22 cellular contexts compared by ENCODE assay signal in the genomic region with DNA sequence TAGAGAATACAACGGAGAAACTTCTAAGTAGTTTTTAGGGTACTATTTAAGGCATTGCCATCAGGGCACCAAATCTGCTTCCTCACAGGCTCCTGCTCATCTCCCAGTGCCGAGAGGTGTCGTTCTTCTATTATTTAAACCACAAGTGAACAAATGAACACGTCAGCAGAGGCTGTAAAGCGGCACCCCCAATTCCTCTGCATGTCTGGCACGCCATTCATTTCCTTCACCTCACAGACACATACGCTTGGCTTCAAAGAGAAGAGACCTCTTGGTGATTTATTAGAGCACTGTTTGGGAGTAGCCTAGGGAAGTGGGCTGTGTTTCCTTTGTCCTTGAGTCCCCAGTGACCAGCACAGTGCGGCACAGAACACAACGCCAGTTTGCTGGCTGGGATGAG.
DNase-seq lines count a peak whose midpoint lies in the region; ATAC-seq and TF ChIP-seq lines count a peak whose summit lies in the region.
"Had no signal": no experiment of that assay in that cellular context is flagged by ENCODE, and none has a peak within 500 bp of the region (broad histone marks: within the 10 kb centered on the region; RNA-seq: fewer than 3 reads in every experiment).

No MANE protein-coding gene starts in this region.

- DNase-seq in activated B cell treated with CpG ODN at 0.5 μM for 24 hours: no peak
- peak; percentile 69 for DNase-seq in left kidney (ENCODE audit: low read depth, low spot score)
- peak; percentile 46 for DNase-seq in osteocyte (ENCODE audit: extremely low spot score, unreplicated experiment)
- DNase-seq in left lung: no peak
- DNase-seq in effector memory CD4-positive, alpha-beta T cell: no peak
- no peak for DNase-seq in cerebellar nuclear complex (lab: John Stamatoyannopoulos, UW)
- DNase-seq: Calu3, DMS153, DND-41, NCI-H1048, NCI-H1417, NCI-H1694, NCI-H2029 treated with DMSO at 0.1 percent for 48 hours, NCI-H2171, NCI-H226, NCI-H510A, NCI-H69, Peyer's patch, SIG-M5 had no signal

- POLR2A ChIA-PET in activated B cell treated with CpG ODN at 0.5 μM for 24 hours (lab: Charles Lee): no interaction called here

- no peak overlapping the region for H3K27ac ChIP-seq in left lung
- H3K27ac ChIP-seq in effector memory CD4-positive, alpha-beta T cell (ENCODE audit: insufficient read depth, low read length, poor library complexity, severe bottlenecking): no peak overlapping the region
- H3K27ac ChIP-seq: C4-2B, Peyer's patch, SK-N-MC had no signal

- H3K36me3 ChIP-seq in left lung: no peaks in the 10 kb centered on the region
- no peaks in the 10 kb centered on the region for H3K36me3 ChIP-seq in effector memory CD4-positive, alpha-beta T cell (ENCODE audit: control insufficient read depth, insufficient read depth, low read length)
- H3K36me3 ChIP-seq: Peyer's patch had no signal

- H3K36me3 Mint-ChIP-seq in activated B cell treated with CpG ODN at 0.5 μM for 24 hours (ENCODE audit: low read depth): peaks cover 74% of the 10 kb centered on the region
- peaks cover 56% of the 10 kb centered on the region for H3K36me3 Mint-ChIP-seq in osteocyte (ENCODE audit: unreplicated experiment)

- H3K4me1 ChIP-seq in left lung: peaks cover 0 to 15% of the 10 kb centered on the region in 2 donors
- no peaks in the 10 kb centered on the region for H3K4me1 ChIP-seq in effector memory CD4-positive, alpha-beta T cell (ENCODE audit: control insufficient read depth, insufficient read depth, low read length, poor library complexity, severe bottlenecking)
- H3K4me1 ChIP-seq: Peyer's patch had no signal

- H3K4me1 Mint-ChIP-seq in activated B cell treated with CpG ODN at 0.5 μM for 24 hours: peaks cover 57% of the 10 kb centered on the region
- H3K4me1 Mint-ChIP-seq in osteocyte (ENCODE audit: unreplicated experiment): peaks cover 14% of the 10 kb centered on the region

- intact Hi-C loops in activated B cell treated with CpG ODN at 0.5 μM for 24 hours (cut with micrococcal nuclease): no loop called here
- intact Hi-C loops in left lung (cut with DNase I): no loop called here

- H3K27me3 ChIP-seq in left lung: no peaks in the 10 kb centered on the region
- H3K27me3 ChIP-seq in effector memory CD4-positive, alpha-beta T cell (replicated peaks; ENCODE audit: control insufficient read depth, insufficient read depth, low read length, poor library complexity, severe bottlenecking): no peaks in the 10 kb centered on the region
- H3K27me3 ChIP-seq: Peyer's patch had no signal

- H3K27ac Mint-ChIP-seq in activated B cell treated with CpG ODN at 0.5 μM for 24 hours: peak overlapping the region; percentile 47
- no peak overlapping the region for H3K27ac Mint-ChIP-seq in osteocyte (ENCODE audit: unreplicated experiment)

- no peaks in the 10 kb centered on the region for H3K9me3 Mint-ChIP-seq in activated B cell treated with CpG ODN at 0.5 μM for 24 hours
- H3K9me3 Mint-ChIP-seq in osteocyte (ENCODE audit: unreplicated experiment): peaks cover 4% of the 10 kb centered on the region

- TF ChIP-seq CTCF in activated B cell treated with CpG ODN at 0.5 μM for 24 hours (IDR thresholded peaks at IDR 0.05): no peak
- no peak for TF ChIP-seq CTCF in osteocyte (IDR thresholded peaks at IDR 0.05)
- TF ChIP-seq CTCF in left lung (IDR thresholded peaks at IDR 0.05): no peak

- ATAC-seq in activated B cell treated with CpG ODN at 0.5 μM for 24 hours (ENCODE audit: low read depth) (no peak), GM19397 (IDR thresholded peaks at IDR 0.05; ENCODE audit: unreplicated experiment) (no peak), left lung (no peak)

- no peak overlapping the region for H3K4me3 ChIP-seq in left lung
- no peak overlapping the region for H3K4me3 ChIP-seq in effector memory CD4-positive, alpha-beta T cell (ENCODE audit: insufficient read depth, low read depth, low read length, poor library complexity, severe bottlenecking)
- H3K4me3 ChIP-seq: Peyer's patch, SK-N-MC had no signal

- H3K4me3 Mint-ChIP-seq in activated B cell treated with CpG ODN at 0.5 μM for 24 hours: no peak overlapping the region
- H3K4me3 Mint-ChIP-seq in osteocyte (ENCODE audit: unreplicated experiment): no peak overlapping the region

- CTCF ChIA-PET in activated B cell treated with CpG ODN at 0.5 μM for 24 hours (lab: Charles Lee): no interaction called here

- H3K27me3 Mint-ChIP-seq in activated B cell treated with CpG ODN at 0.5 μM for 24 hours (no peaks in the 10 kb centered on the region), osteocyte (ENCODE audit: unreplicated experiment) (no peaks in the 10 kb centered on the region)

- H3K9me3 ChIP-seq in left lung: no peaks in the 10 kb centered on the region
- no peaks in the 10 kb centered on the region for H3K9me3 ChIP-seq in effector memory CD4-positive, alpha-beta T cell (ENCODE audit: control insufficient read depth, low read length)
- H3K9me3 ChIP-seq: Peyer's patch had no signal

Comparison
In these comparisons a context has a peak if more than half of its experiments do, and no peak if none do; other contexts are left out.
1. DNase-seq: peak in left kidney (single experiment) and osteocyte (single experiment); none in activated B cell treated with CpG ODN at 0.5 μM for 24 hours (single experiment), left lung (0 of 2), effector memory CD4-positive, alpha-beta T cell (0 of 3) and cerebellar nuclear complex (0 of 2).